In the genomic region with DNA sequence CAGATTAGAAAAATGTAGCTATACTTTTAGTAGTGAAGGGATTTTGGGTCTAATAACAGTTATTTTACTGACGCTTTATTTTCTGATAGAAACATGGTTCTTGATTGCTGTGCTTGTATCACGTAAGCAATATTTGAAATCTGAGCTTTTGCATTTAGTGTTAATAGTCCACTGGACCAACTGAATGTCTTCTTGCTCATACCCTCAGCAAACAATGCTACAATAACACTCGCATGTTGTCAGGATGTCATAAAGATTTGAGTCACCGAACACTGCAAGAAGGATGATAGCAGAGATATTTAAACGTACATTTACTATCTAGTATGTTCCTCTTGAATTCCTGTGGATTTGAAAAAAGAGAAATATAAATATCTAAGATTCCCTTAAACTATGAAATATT, we compare ENCODE assay signal across 10 cellular contexts. TPM values are rescaled to one million over a fixed set of nuclear protein-coding genes. Genes with fewer than 3 reads are reported as not detected.
DNase-seq lines count a peak whose midpoint lies in the region; ATAC-seq, FAIRE-seq and TF ChIP-seq lines count a peak whose summit lies in the region.
"Had no signal": no experiment of that assay in that cellular context is flagged by ENCODE, and none has a peak within 500 bp of the region (broad histone marks: within the 10 kb centered on the region; RNA-seq: fewer than 3 reads in every experiment).

No MANE protein-coding gene starts in this region.

- no peak for DNase-seq in activated T-cell treated with anti-CD3 and anti-CD28 coated beads, Interleukin-2, amount 50 U/mL, for 72 hours
- DNase-seq in activated T-cell treated with anti-CD3 and anti-CD28 coated beads, Interleukin-2, amount 50 U/mL, for 48 hours: no peak
- no peak for DNase-seq in activated CD8-positive, alpha-beta T cell treated with anti-CD3 and anti-CD28 coated beads, Interleukin-2, amount 10 ng/mL, durations not matched to agents 7 days and 5 days
- peak; percentile 60 for DNase-seq in fibroblast of villous mesenchyme (ENCODE audit: low read depth)
- DNase-seq in small intestine: peak; percentile 21
- no peak for DNase-seq in DMS 273 treated with DMSO at 0.1 percent for 48 hours (lab: John Stamatoyannopoulos, UW)
- no peak for DNase-seq in NCI-H69 (lab: John Stamatoyannopoulos, UW)
- DNase-seq: NCI-H187 treated with DMSO at 0.1 percent for 48 hours, uterus had no signal

- no peaks in the 10 kb centered on the region for H3K36me3 ChIP-seq in small intestine (ENCODE audit: control insufficient read depth in 2 of 2, insufficient read depth in 2 of 2, low read length in 2 of 2)
- H3K36me3 ChIP-seq: uterus had no signal

- TF ChIP-seq CTCF in fibroblast of villous mesenchyme (IDR thresholded peaks at IDR 0.05; ENCODE audit: insufficient read depth, low read depth, low read length): no peak

- no peak overlapping the region for H3K27ac ChIP-seq in small intestine (ENCODE audit: low read depth in 1 of 2, low read length in 1 of 2)
- H3K27ac ChIP-seq: uterus had no signal

- H3K9me3 Mint-ChIP-seq in activated T-cell treated with anti-CD3 and anti-CD28 coated beads, Interleukin-2, amount 50 U/mL, for 72 hours: no peaks in the 10 kb centered on the region
- H3K9me3 Mint-ChIP-seq in activated CD8-positive, alpha-beta T cell treated with anti-CD3 and anti-CD28 coated beads, Interleukin-2, amount 10 ng/mL, durations not matched to agents 7 days and 5 days (ENCODE audit: insufficient read depth): no peaks in the 10 kb centered on the region

- H3K4me3 Mint-ChIP-seq in activated T-cell treated with anti-CD3 and anti-CD28 coated beads, Interleukin-2, amount 50 U/mL, for 72 hours: peak overlapping the region; percentile 39 to 50
- no peak overlapping the region for H3K4me3 Mint-ChIP-seq in activated CD8-positive, alpha-beta T cell treated with anti-CD3 and anti-CD28 coated beads, Interleukin-2, amount 10 ng/mL, durations not matched to agents 7 days and 5 days

- POLR2A ChIA-PET in activated CD8-positive, alpha-beta T cell treated with anti-CD3 and anti-CD28 coated beads, Interleukin-2, amount 10 ng/mL, durations not matched to agents 7 days and 5 days (lab: Charles Lee): interaction anchor here (1.0 to 1.3 kb wide), 2 partner anchors 35 to 116 kb away, joined by 4 read pairs; no protein-coding TSS in a partner anchor

- H3K36me3 Mint-ChIP-seq in activated T-cell treated with anti-CD3 and anti-CD28 coated beads, Interleukin-2, amount 50 U/mL, for 72 hours (ENCODE audit: insufficient read depth in 2 of 2): no peaks in the 10 kb centered on the region
- peaks cover 34% of the 10 kb centered on the region for H3K36me3 Mint-ChIP-seq in activated CD8-positive, alpha-beta T cell treated with anti-CD3 and anti-CD28 coated beads, Interleukin-2, amount 10 ng/mL, durations not matched to agents 7 days and 5 days (ENCODE audit: low read depth)

- H3K27me3 ChIP-seq in small intestine (ENCODE audit: control insufficient read depth in 2 of 2, insufficient read depth in 2 of 2, low read length in 2 of 2): no peaks in the 10 kb centered on the region
- H3K27me3 ChIP-seq: uterus had no signal

- CTCF ChIA-PET in activated CD8-positive, alpha-beta T cell treated with anti-CD3 and anti-CD28 coated beads, Interleukin-2, amount 10 ng/mL, durations not matched to agents 7 days and 5 days (lab: Charles Lee): interaction anchor here (0.7 to 1.7 kb wide), 4 partner anchors 9 to 153 kb away, joined by 3 to 4 read pairs (median 3); no protein-coding TSS in a partner anchor

- H3K4me3 ChIP-seq in fibroblast of villous mesenchyme (ENCODE audit: low read depth, low read length): no peak overlapping the region
- no peak overlapping the region for H3K4me3 ChIP-seq in small intestine (ENCODE audit: low read depth in 1 of 2, low read length in 2 of 2)
- H3K4me3 ChIP-seq: uterus had no signal

- no peaks in the 10 kb centered on the region for H3K27me3 Mint-ChIP-seq in activated T-cell treated with anti-CD3 and anti-CD28 coated beads, Interleukin-2, amount 50 U/mL, for 72 hours (ENCODE audit: low read depth)
- no peaks in the 10 kb centered on the region for H3K27me3 Mint-ChIP-seq in activated CD8-positive, alpha-beta T cell treated with anti-CD3 and anti-CD28 coated beads, Interleukin-2, amount 10 ng/mL, durations not matched to agents 7 days and 5 days (ENCODE audit: low read depth)

- no peak for FAIRE-seq in small intestine (lab: Jason Lieb, UNC)

- no peak for ATAC-seq in activated T-cell treated with anti-CD3 and anti-CD28 coated beads, Interleukin-2, amount 50 U/mL, for 72 hours (replicated peaks in 1 of 2)
- ATAC-seq in activated CD8-positive, alpha-beta T cell treated with anti-CD3 and anti-CD28 coated beads, Interleukin-2, amount 10 ng/mL, durations not matched to agents 7 days and 5 days: no peak
- ATAC-seq in GM21360 (IDR thresholded peaks at IDR 0.05; ENCODE audit: unreplicated experiment): no peak

- WGBS in small intestine, 3 donors: 39 to 57% (median 50%) methylated on average over 5 of the region's 5 CpGs

- no peaks in the 10 kb centered on the region for H3K9me3 ChIP-seq in small intestine (ENCODE audit: control insufficient read depth, low read depth)
- H3K9me3 ChIP-seq: uterus had no signal

- peaks cover 93% of the 10 kb centered on the region for H3K4me1 Mint-ChIP-seq in activated T-cell treated with anti-CD3 and anti-CD28 coated beads, Interleukin-2, amount 50 U/mL, for 72 hours (ENCODE audit: low read depth)
- peaks cover 86% of the 10 kb centered on the region for H3K4me1 Mint-ChIP-seq in activated CD8-positive, alpha-beta T cell treated with anti-CD3 and anti-CD28 coated beads, Interleukin-2, amount 10 ng/mL, durations not matched to agents 7 days and 5 days (ENCODE audit: low read depth)

- no peak overlapping the region for H3K27ac Mint-ChIP-seq in activated T-cell treated with anti-CD3 and anti-CD28 coated beads, Interleukin-2, amount 50 U/mL, for 72 hours
- H3K27ac Mint-ChIP-seq in activated CD8-positive, alpha-beta T cell treated with anti-CD3 and anti-CD28 coated beads, Interleukin-2, amount 10 ng/mL, durations not matched to agents 7 days and 5 days: peak overlapping the region; percentile 39

- H3K4me1 ChIP-seq in small intestine (ENCODE audit: control insufficient read depth in 2 of 2, insufficient read depth in 1 of 2, low read depth in 1 of 2, low read length in 1 of 2): peaks cover 3 to 25% of the 10 kb centered on the region in 2 donors

RNA-seq across cellular contexts. Expression of a gene that starts 7.5 kb away (rescaled TPM):
- total RNA-seq in activated T-cell treated with anti-CD3 and anti-CD28 coated beads, Interleukin-2, amount 50 U/mL, for 72 hours: 10 to 100 TPM; 82.9 to 85.0 TPM
- total RNA-seq in activated CD8-positive, alpha-beta T cell treated with anti-CD3 and anti-CD28 coated beads, Interleukin-2, amount 10 ng/mL, durations not matched to agents 7 days and 5 days: 10 to 100 TPM; 83.2 to 86.1 TPM
- 68.3 and 77.7 TPM in 2 replicates for total RNA-seq in fibroblast of villous mesenchyme
- polyA plus RNA-seq in small intestine: 10 to 100 TPM; 10.5 to 19.6 (median 14.5) TPM

Comparison
In these comparisons a context has a peak if more than half of its experiments do, and no peak if none do; other contexts are left out.
1. DNase-seq: peak in fibroblast of villous mesenchyme (single experiment) and small intestine (single experiment); none in activated T-cell treated with anti-CD3 and anti-CD28 coated beads, Interleukin-2, amount 50 U/mL, for 72 hours (0 of 2), activated T-cell treated with anti-CD3 and anti-CD28 coated beads, Interleukin-2, amount 50 U/mL, for 48 hours (0 of 2), activated CD8-positive, alpha-beta T cell treated with anti-CD3 and anti-CD28 coated beads, Interleukin-2, amount 10 ng/mL, durations not matched to agents 7 days and 5 days (single experiment), DMS 273 treated with DMSO at 0.1 percent for 48 hours (single experiment) and NCI-H69 (single experiment).